ENCODE assay signal across 7 cellular contexts in the genomic region with DNA sequence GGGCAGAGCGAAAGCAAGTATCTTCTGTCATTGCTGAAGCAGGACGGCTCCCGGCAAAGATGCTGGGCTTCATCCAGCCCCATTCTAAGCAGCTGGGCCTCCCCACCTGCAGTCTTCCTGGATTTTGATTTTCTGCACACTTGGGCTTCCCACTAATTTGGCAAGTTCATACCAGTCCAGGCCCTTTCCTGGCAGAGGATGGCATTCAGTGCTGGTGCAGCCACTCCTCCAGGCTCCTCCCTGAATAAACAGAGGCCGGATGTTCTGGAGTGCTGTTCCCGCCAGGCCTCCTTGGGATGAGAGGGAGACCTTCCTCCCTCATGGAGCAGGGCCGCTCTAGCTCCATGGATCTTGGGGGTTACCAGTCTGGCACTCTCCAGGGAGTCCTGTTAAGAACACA. TPM values are rescaled to one million over a fixed set of nuclear protein-coding genes. Genes with fewer than 3 reads are reported as not detected.
DNase-seq lines count a peak whose midpoint lies in the region; ATAC-seq, FAIRE-seq and TF ChIP-seq lines count a peak whose summit lies in the region.

No MANE protein-coding gene starts in this region.

- peak; percentile 70 for DNase-seq in H4 (ENCODE audit: low spot score)
- peak; percentile 83 for DNase-seq in RWPE2 (ENCODE audit: low spot score)
- DNase-seq in foreskin fibroblast = peak in 1 of 2 donors; percentile 44
- DNase-seq in small intestine = peak; percentile 16
- no peak for DNase-seq in NCI-H1105 treated with DMSO at 0.1 percent for 48 hours (lab: John Stamatoyannopoulos, UW)
- DNase-seq in HPDE6-E6E7 (ENCODE audit: extremely low spot score) = no peak
- no peak for DNase-seq in T-helper 9 cell

- H3K4me1 ChIP-seq in RWPE2 (ENCODE audit: insufficient read depth, poor library complexity, severe bottlenecking) = peaks cover 51% of the 10 kb centered on the region
- peaks cover 3 to 16% of the 10 kb centered on the region in 2 donors for H3K4me1 ChIP-seq in small intestine (ENCODE audit: control insufficient read depth in 2 of 2, insufficient read depth in 1 of 2, low read depth in 1 of 2, low read length in 1 of 2)

- H3K36me3 ChIP-seq in RWPE2 (ENCODE audit: low read depth) (peaks cover 57% of the 10 kb centered on the region), small intestine (ENCODE audit: control insufficient read depth in 2 of 2, insufficient read depth in 2 of 2, low read length in 2 of 2) (no peaks in the 10 kb centered on the region)

- H3K27me3 ChIP-seq in RWPE2 (ENCODE audit: insufficient read depth, poor library complexity, severe bottlenecking) = no peaks in the 10 kb centered on the region
- H3K27me3 ChIP-seq in small intestine (ENCODE audit: control insufficient read depth in 2 of 2, insufficient read depth in 2 of 2, low read length in 2 of 2) = no peaks in the 10 kb centered on the region

- peak; percentile 65 for ATAC-seq in RWPE2 (ENCODE audit: low read depth)

- WGBS in small intestine, 3 donors = 63 to 79% (median 72%) methylated on average over 6 of the region's 6 CpGs

- no peaks in the 10 kb centered on the region for H3K9me3 ChIP-seq in RWPE2 (ENCODE audit: severe bottlenecking)
- H3K9me3 ChIP-seq in small intestine (ENCODE audit: control insufficient read depth, low read depth) = no peaks in the 10 kb centered on the region

- FAIRE-seq in small intestine (lab: Jason Lieb, UNC) = no peak

- H3K27ac ChIP-seq in RWPE2 (ENCODE audit: poor library complexity, severe bottlenecking) (peak overlapping the region; percentile 93), small intestine (ENCODE audit: low read depth in 1 of 2, low read length in 1 of 2) (peak overlapping the region in 1 of 2 donors; percentile 75)

- H3K4me3 ChIP-seq in RWPE2 (ENCODE audit: severe bottlenecking) (peak overlapping the region; percentile 93), foreskin fibroblast (ENCODE audit: low read depth in 1 of 2, low read length in 2 of 2) (peak overlapping the region; percentile 87 to 94), small intestine (ENCODE audit: low read depth in 1 of 2, low read length in 2 of 2) (no peak overlapping the region)

- TF ChIP-seq CTCF in RWPE2 (IDR thresholded peaks at IDR 0.05; ENCODE audit: poor library complexity, severe bottlenecking) (no peak), foreskin fibroblast (IDR thresholded peaks at IDR 0.05; ENCODE audit: low read depth, low read length) (no peak)

RNA-seq across cellular contexts. Expression of a gene that starts 3.4 kb away (rescaled TPM):
- 8.8 and 10.7 TPM in 2 replicates for total RNA-seq in H4 (2014; rRNA removed; shearing (Covaris generic))
- polyA plus RNA-seq in small intestine = 10 to 100 TPM in 2 of 3 donors, 1 to 10 TPM in 1; 9.5 to 15.3 (median 11.2) TPM

RNA-seq across cellular contexts. Expression of a gene that starts 57.8 kb away (rescaled TPM):
- 37.9 and 51.4 TPM in 2 replicates for total RNA-seq in H4 (2014; rRNA removed; shearing (Covaris generic))
- polyA plus RNA-seq in small intestine = 10 to 100 TPM; 43.8 to 56.4 (median 45.5) TPM

Comparison
In these comparisons a context has a peak if more than half of its experiments do, and no peak if none do; other contexts are left out.
1. DNase-seq: peak in H4 (single experiment), RWPE2 (single experiment) and small intestine (single experiment); none in NCI-H1105 treated with DMSO at 0.1 percent for 48 hours (single experiment), HPDE6-E6E7 (single experiment) and T-helper 9 cell (single experiment).
2. H3K4me3 ChIP-seq: peak in RWPE2 (single experiment) and foreskin fibroblast (2 of 2); none in small intestine (0 of 2).